In the genomic region with DNA sequence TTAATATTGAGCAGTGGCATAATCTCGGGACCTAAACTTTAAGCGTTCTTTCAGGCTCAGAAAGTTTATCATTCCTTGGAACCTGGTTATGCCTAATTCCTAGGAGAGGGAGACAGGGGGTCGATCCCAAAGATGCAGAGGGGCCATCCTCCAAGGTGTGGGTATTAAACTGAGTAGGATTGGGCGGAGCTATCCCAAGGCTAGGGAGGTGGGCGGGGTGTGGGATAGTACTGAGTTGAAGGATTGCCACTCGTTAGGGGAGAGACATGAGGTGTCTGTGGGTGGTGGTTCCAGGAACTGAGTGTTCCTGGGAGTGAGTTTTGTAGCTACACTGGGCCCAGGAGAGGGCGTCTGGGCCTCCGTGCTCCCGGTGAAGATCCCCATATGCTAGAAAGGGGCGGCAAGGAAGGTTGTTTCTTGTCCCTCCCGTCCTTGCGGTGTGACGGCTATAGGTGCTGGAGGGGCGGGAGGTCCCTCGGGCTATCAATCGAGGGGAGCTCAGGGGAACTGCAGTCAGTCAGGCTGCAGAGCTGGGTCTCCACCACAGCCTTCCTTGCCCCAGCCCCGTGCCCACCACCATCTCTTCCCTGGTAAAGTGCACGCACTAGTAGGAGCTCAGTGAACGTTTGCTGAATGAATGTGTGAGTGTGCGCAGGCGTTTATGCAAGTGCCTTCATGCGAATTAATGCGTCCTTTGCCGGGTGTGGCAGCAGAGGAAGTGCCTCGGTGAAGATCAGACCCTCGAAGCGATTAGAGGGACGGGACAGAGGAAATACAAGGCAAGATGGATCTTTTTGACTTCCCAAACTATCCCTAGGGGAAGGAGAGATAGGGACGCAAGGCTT, we compare ENCODE assay signal across 10 cellular contexts. TPM values are rescaled to one million over a fixed set of nuclear protein-coding genes. Genes with fewer than 3 reads are reported as not detected.
DNase-seq lines count a peak whose midpoint lies in the region; TF ChIP-seq lines count a peak whose summit lies in the region.
"Had no signal": no experiment of that assay in that cellular context is flagged by ENCODE, and none has a peak within 500 bp of the region (broad histone marks: within the 10 kb centered on the region; RNA-seq: fewer than 3 reads in every experiment).

No MANE protein-coding gene starts in this region.

- no peak overlapping the region for H3K27ac Mint-ChIP-seq in dendritic cell treated with granulocyte-macrophage colony-stimulating factor and Interleukin-4, amounts not matched to agents 40 ng/mL and 50 ng/mL, for 4 days
- H3K27ac Mint-ChIP-seq in osteocyte (ENCODE audit: unreplicated experiment) = no peak overlapping the region

- H3K4me3 Mint-ChIP-seq in dendritic cell treated with granulocyte-macrophage colony-stimulating factor and Interleukin-4, amounts not matched to agents 40 ng/mL and 50 ng/mL, for 4 days = peak overlapping the region; percentile 13
- H3K4me3 Mint-ChIP-seq in osteocyte (ENCODE audit: unreplicated experiment) = no peak overlapping the region
- H3K4me3 Mint-ChIP-seq: activated CD4-positive, alpha-beta T cell treated with anti-CD3 and anti-CD28 coated beads, Interleukin-2, amount 10 ng/mL, durations not matched to agents 7 days and 5 days had no signal

- H3K4me1 Mint-ChIP-seq in dendritic cell treated with granulocyte-macrophage colony-stimulating factor and Interleukin-4, amounts not matched to agents 40 ng/mL and 50 ng/mL, for 4 days (ENCODE audit: low read depth) = peaks cover 47% of the 10 kb centered on the region
- peaks cover 12% of the 10 kb centered on the region for H3K4me1 Mint-ChIP-seq in osteocyte (ENCODE audit: unreplicated experiment)

- TF ChIP-seq CTCF in NB4 (IDR thresholded peaks at IDR 0.05; ENCODE audit: low read depth, low read length) (peak; percentile 7), osteocyte (IDR thresholded peaks at IDR 0.05) (no peak)

- no peaks in the 10 kb centered on the region for H3K9me3 Mint-ChIP-seq in dendritic cell treated with granulocyte-macrophage colony-stimulating factor and Interleukin-4, amounts not matched to agents 40 ng/mL and 50 ng/mL, for 4 days
- H3K9me3 Mint-ChIP-seq in osteocyte (ENCODE audit: unreplicated experiment) = no peaks in the 10 kb centered on the region
- H3K9me3 Mint-ChIP-seq: activated CD4-positive, alpha-beta T cell treated with anti-CD3 and anti-CD28 coated beads, Interleukin-2, amount 10 ng/mL, durations not matched to agents 7 days and 5 days had no signal

- TF ChIP-seq POLR2A in NB4 (IDR thresholded peaks at IDR 0.05; ENCODE audit: extremely low read depth, insufficient read length) = no peak

- peaks cover 97% of the 10 kb centered on the region for H3K27me3 Mint-ChIP-seq in dendritic cell treated with granulocyte-macrophage colony-stimulating factor and Interleukin-4, amounts not matched to agents 40 ng/mL and 50 ng/mL, for 4 days
- H3K27me3 Mint-ChIP-seq in osteocyte (ENCODE audit: unreplicated experiment) = peaks cover 79% of the 10 kb centered on the region

- H3K4me3 ChIP-seq in NB4 (ENCODE audit: low read depth, low read length) = no peak overlapping the region

- no peaks in the 10 kb centered on the region for H3K36me3 Mint-ChIP-seq in dendritic cell treated with granulocyte-macrophage colony-stimulating factor and Interleukin-4, amounts not matched to agents 40 ng/mL and 50 ng/mL, for 4 days (ENCODE audit: low read depth)
- H3K36me3 Mint-ChIP-seq in osteocyte (ENCODE audit: unreplicated experiment) = no peaks in the 10 kb centered on the region

- intact Hi-C loops in dendritic cell treated with granulocyte-macrophage colony-stimulating factor and Interleukin-4, amounts not matched to agents 40 ng/mL and 50 ng/mL, for 4 days (cut with micrococcal nuclease) = loop anchor here (10.0 kb wide), 1 partner anchor 340 kb away; no protein-coding TSS in a partner anchor
- intact Hi-C loops in posterior cingulate gyrus (cut with DNase I) = no loop called here

- DNase-seq in activated CD4-positive, alpha-beta T cell treated with anti-CD3 and anti-CD28 coated beads for 48 hours = peak; percentile 30
- DNase-seq in activated CD4-positive, alpha-beta T cell treated with anti-CD3 and anti-CD28 coated beads for 4 hours = no peak
- DNase-seq in NB4 (ENCODE audit: low read depth) = peak; percentile 22
- DNase-seq in osteocyte (ENCODE audit: extremely low spot score, unreplicated experiment) = peak; percentile 59
- no peak for DNase-seq in posterior cingulate gyrus
- DNase-seq in H4 (ENCODE audit: low spot score) = no peak
- no peak for DNase-seq in EL
- DNase-seq: activated CD4-positive, alpha-beta T cell treated with anti-CD3 and anti-CD28 coated beads, Interleukin-2, amount 10 ng/mL, durations not matched to agents 7 days and 5 days; AML-193 had no signal

RNA-seq across cellular contexts. Expression of a gene that starts 3.0 kb away (rescaled TPM):
- total RNA-seq in osteocyte = not detected in 2 replicates
- total RNA-seq in H4 (2014; rRNA removed; shearing (Covaris generic)) = 0.27 TPM in 1 of 2 replicates, not detected in the other
- total RNA-seq: activated CD4-positive, alpha-beta T cell treated with anti-CD3 and anti-CD28 coated beads, Interleukin-2, amount 10 ng/mL, durations not matched to agents 7 days and 5 days had no signal

RNA-seq across cellular contexts. Expression of a gene that starts 9.1 kb away (rescaled TPM):
- total RNA-seq in osteocyte = not detected in 2 replicates
- 0.45 TPM in 1 of 2 replicates, not detected in the other for total RNA-seq in H4 (2014; rRNA removed; shearing (Covaris generic))
- total RNA-seq: activated CD4-positive, alpha-beta T cell treated with anti-CD3 and anti-CD28 coated beads, Interleukin-2, amount 10 ng/mL, durations not matched to agents 7 days and 5 days had no signal

RNA-seq across cellular contexts. Expression of a gene that starts 9.3 kb away (rescaled TPM):
- total RNA-seq in osteocyte = 84.4 and 97.0 TPM in 2 replicates
- 220 and 223 TPM in 2 replicates for total RNA-seq in H4 (2014; rRNA removed; shearing (Covaris generic))

Comparison
In these comparisons a context has a peak if more than half of its experiments do, and no peak if none do; other contexts are left out.
1. DNase-seq: peak in activated CD4-positive, alpha-beta T cell treated with anti-CD3 and anti-CD28 coated beads for 48 hours (single experiment), NB4 (single experiment) and osteocyte (single experiment); none in activated CD4-positive, alpha-beta T cell treated with anti-CD3 and anti-CD28 coated beads for 4 hours (0 of 2), posterior cingulate gyrus (0 of 10), H4 (single experiment) and EL (single experiment).